Comparison of ENCODE assay signal across 13 cellular contexts in the genomic region with DNA sequence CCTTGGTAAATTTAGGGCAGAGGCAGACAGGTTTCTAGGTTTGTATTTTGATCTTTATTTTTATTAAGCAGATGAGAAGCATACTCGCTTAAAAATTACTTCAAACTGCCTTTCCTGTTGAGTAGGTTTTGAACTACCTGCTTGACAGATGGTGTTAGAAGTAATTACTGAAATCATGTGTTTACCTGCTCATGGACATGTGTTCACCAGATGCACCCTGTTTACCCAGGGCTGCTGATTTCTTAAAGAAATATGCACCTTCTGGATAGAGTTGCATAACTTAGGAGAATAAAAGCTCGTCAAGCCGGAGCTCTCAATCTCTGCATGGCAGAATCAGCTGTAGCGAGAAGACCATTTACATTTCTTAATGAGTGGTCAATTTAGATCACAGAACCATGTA.
A peak's percentile ranks its signal among the peaks of the same experiment; 100 is the strongest.
DNase-seq lines count a peak whose midpoint lies in the region; ATAC-seq lines count a peak whose summit lies in the region.
"Had no signal": no experiment of that assay in that cellular context is flagged by ENCODE, and none has a peak within 500 bp of the region (broad histone marks: within the 10 kb centered on the region; RNA-seq: fewer than 3 reads in every experiment).

No MANE protein-coding gene starts in this region.

- 97 to 99% methylated on average over 4 of the region's 4 CpGs for WGBS in aorta, 2 donors

- H3K9me3 Mint-ChIP-seq in stimulated activated memory B cell treated with anti-CD40 and anti-IgM and Interleukin-4, amounts not matched to agents 10 μg/mL and 1 μg/mL and 100 μg/mL, for 72 hours, result no peaks in the 10 kb centered on the region
- H3K9me3 Mint-ChIP-seq: activated CD4-positive, alpha-beta T cell treated with anti-CD3 and anti-CD28 coated beads, Interleukin-2, amount 10 ng/mL, durations not matched to agents 7 days and 5 days; CD4-positive, alpha-beta memory T cell had no signal

- H3K27me3 ChIP-seq in aorta (ENCODE audit: control insufficient read depth in 1 of 2, insufficient read depth in 2 of 2, low read length in 1 of 2), result no peaks in the 10 kb centered on the region
- H3K27me3 ChIP-seq: tibial artery had no signal

- H3K4me1 Mint-ChIP-seq in stimulated activated memory B cell treated with anti-CD40 and anti-IgM and Interleukin-4, amounts not matched to agents 10 μg/mL and 1 μg/mL and 100 μg/mL, for 72 hours, result peaks cover 35% of the 10 kb centered on the region

- no peaks in the 10 kb centered on the region for H3K36me3 ChIP-seq in aorta (ENCODE audit: control insufficient read depth in 1 of 2, insufficient read depth in 2 of 2, low read length in 1 of 2)
- H3K36me3 ChIP-seq: tibial artery had no signal

- no peak for ATAC-seq in stimulated activated memory B cell treated with anti-CD40 and anti-IgM and Interleukin-4, amounts not matched to agents 10 μg/mL and 1 μg/mL and 100 μg/mL, for 72 hours
- no peak for ATAC-seq in HG03139 (IDR thresholded peaks at IDR 0.05; ENCODE audit: unreplicated experiment)
- no peak for ATAC-seq in aorta (ENCODE audit: low FRiP score)
- ATAC-seq: HCT116 had no signal

- no peak overlapping the region for H3K4me3 Mint-ChIP-seq in stimulated activated memory B cell treated with anti-CD40 and anti-IgM and Interleukin-4, amounts not matched to agents 10 μg/mL and 1 μg/mL and 100 μg/mL, for 72 hours
- H3K4me3 Mint-ChIP-seq: activated CD4-positive, alpha-beta T cell treated with anti-CD3 and anti-CD28 coated beads, Interleukin-2, amount 10 ng/mL, durations not matched to agents 7 days and 5 days; CD4-positive, alpha-beta memory T cell had no signal

- H3K4me1 ChIP-seq in aorta (ENCODE audit: control insufficient read depth in 1 of 2, insufficient read depth in 2 of 2, low read length in 2 of 2), result no peaks in the 10 kb centered on the region
- H3K4me1 ChIP-seq: tibial artery had no signal

- no peak overlapping the region for H3K27ac ChIP-seq in aorta (ENCODE audit: low read depth in 1 of 2, low read length in 2 of 2)
- H3K27ac ChIP-seq: tibial artery had no signal

- no peaks in the 10 kb centered on the region for H3K9me3 ChIP-seq in aorta (ENCODE audit: control insufficient read depth, low read length)
- H3K9me3 ChIP-seq: tibial artery had no signal

- H3K36me3 Mint-ChIP-seq in stimulated activated memory B cell treated with anti-CD40 and anti-IgM and Interleukin-4, amounts not matched to agents 10 μg/mL and 1 μg/mL and 100 μg/mL, for 72 hours, result peaks cover 14% of the 10 kb centered on the region

- no peaks in the 10 kb centered on the region for H3K27me3 Mint-ChIP-seq in stimulated activated memory B cell treated with anti-CD40 and anti-IgM and Interleukin-4, amounts not matched to agents 10 μg/mL and 1 μg/mL and 100 μg/mL, for 72 hours
- H3K27me3 Mint-ChIP-seq: activated CD4-positive, alpha-beta T cell treated with anti-CD3 and anti-CD28 coated beads, Interleukin-2, amount 10 ng/mL, durations not matched to agents 7 days and 5 days; CD4-positive, alpha-beta memory T cell had no signal

- no peak overlapping the region for H3K4me3 ChIP-seq in aorta (ENCODE audit: low read length in 2 of 2)
- H3K4me3 ChIP-seq: tibial artery had no signal

- peak overlapping the region; percentile 50 for H3K27ac Mint-ChIP-seq in stimulated activated memory B cell treated with anti-CD40 and anti-IgM and Interleukin-4, amounts not matched to agents 10 μg/mL and 1 μg/mL and 100 μg/mL, for 72 hours
- H3K27ac Mint-ChIP-seq: activated CD4-positive, alpha-beta T cell treated with anti-CD3 and anti-CD28 coated beads, Interleukin-2, amount 10 ng/mL, durations not matched to agents 7 days and 5 days; CD4-positive, alpha-beta memory T cell had no signal

- DNase-seq in NCI-H2227 (lab: John Stamatoyannopoulos, UW; ENCODE audit: unreplicated experiment) (peak; percentile 39), NCI-H2227 treated with DMSO at 0.1 percent for 48 hours (lab: John Stamatoyannopoulos, UW) (no peak), NCI-H446 treated with DMSO at 0.1 percent for 48 hours (lab: John Stamatoyannopoulos, UW) (peak; percentile 91), cerebellar cortex (ENCODE audit: low spot score) (peak; percentile 91), aorta (no peak)
- no peak for DNase-seq in activated CD8-positive, alpha-beta memory T cell treated with anti-CD3 and anti-CD28 coated beads, Interleukin-2, amount 50 U/mL, for 48 hours
- DNase-seq: 8988T; activated CD4-positive, alpha-beta T cell treated with anti-CD3 and anti-CD28 coated beads, Interleukin-2, amount 10 ng/mL, durations not matched to agents 7 days and 5 days; CD4-positive, alpha-beta memory T cell; tibial artery had no signal

- intact Hi-C loops in aorta (cut with DNase I), result no loop called here

Comparison
In these comparisons a context has a peak if more than half of its experiments do, and no peak if none do; other contexts are left out.
1. DNase-seq: peak in NCI-H2227 (single experiment), NCI-H446 treated with DMSO at 0.1 percent for 48 hours (single experiment) and cerebellar cortex (single experiment); none in NCI-H2227 treated with DMSO at 0.1 percent for 48 hours (single experiment), aorta (0 of 2) and activated CD8-positive, alpha-beta memory T cell treated with anti-CD3 and anti-CD28 coated beads, Interleukin-2, amount 50 U/mL, for 48 hours (single experiment).